ENCODE assay signal across 19 cellular contexts in genomic region chr11:19244084-19244483, GRCh38. TPM values are rescaled to one million over a fixed set of nuclear protein-coding genes. Genes with fewer than 3 reads are reported as not detected.
DNase-seq lines count a peak whose midpoint lies in the region; ATAC-seq, FAIRE-seq and TF ChIP-seq lines count a peak whose summit lies in the region.
"Had no signal": no experiment of that assay in that cellular context is flagged by ENCODE, and none has a peak within 500 bp of the region (broad histone marks: within the 10 kb centered on the region; RNA-seq: fewer than 3 reads in every experiment).

No MANE protein-coding gene starts in this region.

- 35 to 36% methylated on average over 6 of the region's 6 CpGs for WGBS in body of pancreas, 2 donors
- 86 to 88% (median 86%) methylated on average over 6 of the region's 6 CpGs for WGBS in heart left ventricle, 4 donors

- ATAC-seq in body of pancreas (no peak), heart left ventricle (no peak), HG02840 (IDR thresholded peaks at IDR 0.05; ENCODE audit: low FRiP score, unreplicated experiment) (no peak)
- ATAC-seq: gastroesophageal sphincter had no signal

- H3K9me2 ChIP-seq in Loucy (replicated peaks; ENCODE audit: low read depth, low read length): no peaks in the 10 kb centered on the region

- H3K9ac ChIP-seq in Loucy (ENCODE audit: low read depth, low read length, poor library complexity, severe bottlenecking) (peak overlapping the region; percentile 94), keratinocyte (ENCODE audit: control insufficient read depth, extremely low read depth, insufficient read depth, low read length) (peak overlapping the region; percentile 72)

- peak overlapping the region; percentile 91 for H3K4me2 ChIP-seq in Loucy (ENCODE audit: low read depth, low read length, poor library complexity, severe bottlenecking)
- H3K4me2 ChIP-seq in keratinocyte (ENCODE audit: control insufficient read depth, extremely low read depth, insufficient read depth, low read depth, low read length): peak overlapping the region; percentile 94

- DNase-seq in AML-193 (lab: John Stamatoyannopoulos, UW): peak; percentile 63 to 66
- DNase-seq in body of pancreas: peak; percentile 18 to 40 (median 31)
- peak; percentile 21 for DNase-seq in keratinocyte (ENCODE audit: low read depth, low spot score)
- no peak for DNase-seq in retina
- no peak for DNase-seq in heart left ventricle
- DNase-seq in iPS-NIHi11 (ENCODE audit: low spot score): no peak
- DNase-seq: activated CD4-positive, alpha-beta T cell treated with anti-CD3 and anti-CD28 coated beads, Interleukin-2, amount 10 ng/mL, durations not matched to agents 24 days and 14 days; amniotic stem cell; DND-41; Karpas-422; kidney; NCI-H2029 had no signal

- TF ChIP-seq POLR2A in body of pancreas (IDR thresholded peaks at IDR 0.05) (no peak), heart left ventricle (IDR thresholded peaks at IDR 0.05) (no peak)

- H3K9me3 ChIP-seq in Loucy (ENCODE audit: insufficient read depth, low read depth, low read length): no peaks in the 10 kb centered on the region
- H3K9me3 ChIP-seq in body of pancreas: no peaks in the 10 kb centered on the region
- no peaks in the 10 kb centered on the region for H3K9me3 ChIP-seq in keratinocyte (ENCODE audit: control insufficient read depth, low read depth, low read length)
- no peaks in the 10 kb centered on the region for H3K9me3 ChIP-seq in heart left ventricle
- H3K9me3 ChIP-seq: gastroesophageal sphincter had no signal

- peaks cover 35% of the 10 kb centered on the region for H3K4me1 ChIP-seq in Loucy (ENCODE audit: insufficient read depth, low read length, poor library complexity, severe bottlenecking)
- peaks cover 27% of the 10 kb centered on the region for H3K4me1 ChIP-seq in body of pancreas
- peaks cover 40% of the 10 kb centered on the region for H3K4me1 ChIP-seq in keratinocyte (ENCODE audit: control insufficient read depth, extremely low read depth, insufficient read depth, low read length)
- H3K4me1 ChIP-seq in heart left ventricle: peaks cover 0 to 43% (median 15%) of the 10 kb centered on the region in 12 donors

- no peaks in the 10 kb centered on the region for H3K27me3 ChIP-seq in Loucy (ENCODE audit: insufficient read depth, low read length, poor library complexity, severe bottlenecking)
- H3K27me3 ChIP-seq in body of pancreas: peaks cover 0 to 21% of the 10 kb centered on the region in 2 donors
- H3K27me3 ChIP-seq in keratinocyte (ENCODE audit: control insufficient read depth, extremely low read depth, insufficient read depth, low read length): no peaks in the 10 kb centered on the region
- H3K27me3 ChIP-seq in heart left ventricle: peaks cover 0 to 41% (median 22%) of the 10 kb centered on the region in 9 donors

- dilution Hi-C loops in keratinocyte (cut with MboI; ENCODE audit: extremely low pct_ligation_motif_present, low sequenced_read_pairs): no loop called here

- H4K20me1 ChIP-seq in Loucy (ENCODE audit: insufficient read depth, low read length, poor library complexity, severe bottlenecking) (peaks cover 5% of the 10 kb centered on the region), keratinocyte (ENCODE audit: control insufficient read depth, extremely low read depth, insufficient read depth, low read length) (no peaks in the 10 kb centered on the region)

- FAIRE-seq in keratinocyte (lab: Jason Lieb, UNC): no peak
- FAIRE-seq: GM12891, kidney had no signal

- H3K4me3 ChIP-seq in Loucy (ENCODE audit: low read length, poor library complexity, severe bottlenecking) (peak overlapping the region; percentile 19), body of pancreas (no peak overlapping the region), keratinocyte (ENCODE audit: control insufficient read depth in 2 of 3, extremely low read depth in 1 of 3, insufficient read depth in 2 of 3, low read depth in 1 of 3, low read length in 3 of 3) (peak overlapping the region in 2 of 3 experiments; percentile 51 to 56), heart left ventricle (no peak overlapping the region)
- H3K4me3 ChIP-seq: gastroesophageal sphincter had no signal

- H2AFZ ChIP-seq in Loucy (ENCODE audit: low read length): no peak overlapping the region
- peak overlapping the region; percentile 70 for H2AFZ ChIP-seq in keratinocyte (ENCODE audit: control insufficient read depth, low read length)

- H3K9me1 ChIP-seq in keratinocyte (ENCODE audit: control insufficient read depth, extremely low read depth, insufficient read depth, low read length): peaks cover 2% of the 10 kb centered on the region

- H3K79me2 ChIP-seq in Loucy (ENCODE audit: insufficient read depth, low read length): peaks cover 36% of the 10 kb centered on the region
- H3K79me2 ChIP-seq in keratinocyte (ENCODE audit: control insufficient read depth, insufficient read depth, low read length): no peaks in the 10 kb centered on the region

- TF ChIP-seq CTCF in Loucy (conservative IDR thresholded peaks at IDR 0.05; ENCODE audit: low read length) (no peak), body of pancreas (IDR thresholded peaks at IDR 0.05) (no peak), keratinocyte (optimal IDR thresholded peaks at IDR 0.05 in 1 of 3, IDR thresholded peaks at IDR 0.05 in 1 of 3, conservative IDR thresholded peaks at IDR 0.05 in 1 of 3; ENCODE audit: extremely low read depth in 1 of 3, insufficient read depth in 2 of 3, low read length in 3 of 3) (no peak), heart left ventricle (IDR thresholded peaks at IDR 0.05) (no peak)

- peaks cover 4% of the 10 kb centered on the region; the same call in 1 of the 2 replicates for H3F3A ChIP-seq in Loucy (ENCODE audit: low read depth)

- H3K36me3 ChIP-seq in Loucy (ENCODE audit: insufficient read depth, low read length) (peaks cover 5% of the 10 kb centered on the region; the same call in 1 of the 2 replicates), body of pancreas (replicated peaks in 1 of 2; ENCODE audit: insufficient read depth in 1 of 2, low read depth in 2 of 2) (no peaks in the 10 kb centered on the region), keratinocyte (ENCODE audit: control insufficient read depth in 2 of 2, extremely low read depth in 1 of 2, insufficient read depth in 2 of 2, low read length in 2 of 2) (no peaks in the 10 kb centered on the region), heart left ventricle (no peaks in the 10 kb centered on the region)
- H3K36me3 ChIP-seq: gastroesophageal sphincter had no signal

- intact Hi-C loops in body of pancreas (cut with DNase I): no loop called here
- intact Hi-C loops in heart left ventricle (cut with DNase I): loop anchor here in 3 of 10 donors (5.0 to 10.0 kb wide), 5 partner anchors 52 to 169 kb away; partner anchors contain the start of gene ZDHHC13 (in 1 of the 3)

- no peak overlapping the region for H3K27ac ChIP-seq in body of pancreas
- H3K27ac ChIP-seq in keratinocyte (ENCODE audit: control insufficient read depth, insufficient read depth, low read length): peak overlapping the region; percentile 92
- no peak overlapping the region for H3K27ac ChIP-seq in heart left ventricle
- H3K27ac ChIP-seq: gastroesophageal sphincter had no signal

RNA-seq across cellular contexts. Expression of gene E2F8, which starts 3.3 kb away (rescaled TPM):
- total RNA-seq in body of pancreas: under 1 TPM in 1 of 2 donors, not detected in 1; 0.26 TPM
- polyA plus RNA-seq in keratinocyte: 0.39 to 2.4 TPM (median 2.0 TPM) in 3 replicates
- polyA plus RNA-seq in keratinocyte (2011; ENCODE audit: low read depth): 0.82 TPM
- polyA plus RNA-seq in keratinocyte (2011; cell fraction: cytosol; rRNA removed): 0.34 and 0.84 TPM in 2 replicates
- polyA plus RNA-seq in keratinocyte (2011; cell fraction: nucleus; rRNA removed): 0.85 and 1.1 TPM in 2 replicates
- 0.55 and 1.3 TPM in 2 replicates for polyA plus RNA-seq in keratinocyte (2012; ENCODE audit: low replicate concordance)
- polyA minus RNA-seq in keratinocyte: 0.40 to 1.9 TPM (median 1.5 TPM) in 3 replicates
- not detected for polyA minus RNA-seq in keratinocyte (2011; cell fraction: cytosol; rRNA and poly(A)+ RNA removed)
- polyA minus RNA-seq in keratinocyte (2011; cell fraction: nucleus; rRNA and poly(A)+ RNA removed): 0.42 and 1.5 TPM in 2 replicates
- total RNA-seq in heart left ventricle: 1 to 10 TPM; 2.3 to 6.6 (median 4.2) TPM
- 1 to 10 TPM in 1 of 2 donors, under 1 TPM in 1; 0.84 to 3.0 TPM for polyA plus RNA-seq in heart left ventricle

RNA-seq across cellular contexts. Expression of gene CSRP3, which starts 42.3 kb away (rescaled TPM):
- total RNA-seq in body of pancreas: not detected
- not detected in 3 replicates for polyA plus RNA-seq in keratinocyte
- not detected for polyA plus RNA-seq in keratinocyte (2011; ENCODE audit: low read depth)
- not detected in 2 replicates for polyA plus RNA-seq in keratinocyte (2011; cell fraction: cytosol; rRNA removed)
- not detected in 2 replicates for polyA plus RNA-seq in keratinocyte (2011; cell fraction: nucleus; rRNA removed)
- not detected in 2 replicates for polyA plus RNA-seq in keratinocyte (2012; ENCODE audit: low replicate concordance)
- polyA minus RNA-seq in keratinocyte: not detected in 3 replicates
- polyA minus RNA-seq in keratinocyte (2011; cell fraction: cytosol; rRNA and poly(A)+ RNA removed): not detected
- not detected in 2 replicates for polyA minus RNA-seq in keratinocyte (2011; cell fraction: nucleus; rRNA and poly(A)+ RNA removed)
- 1,000 to 10,000 TPM in 8 of 9 donors, 100 to 1,000 TPM in 1; 988 to 3,521 (median 2,213) TPM for total RNA-seq in heart left ventricle
- polyA plus RNA-seq in heart left ventricle: 1,000 to 10,000 TPM; 1,002 to 1,556 TPM
- total RNA-seq: activated CD4-positive, alpha-beta T cell treated with anti-CD3 and anti-CD28 coated beads, Interleukin-2, amount 10 ng/mL, durations not matched to agents 24 days and 14 days; kidney; posterior vena cava; T-helper 1 cell treated with Interleukin-12 subunit alpha and Interleukin-12 subunit beta and Interleukin-4 antibody, amounts not matched to agents 30 ng/mL and 1 ng/mL, for 36 hours had no signal
- polyA plus RNA-seq: urinary bladder had no signal

Comparison
In these comparisons a context has a peak if more than half of its experiments do, and no peak if none do; other contexts are left out.
1. DNase-seq: peak in AML-193 (2 of 2), body of pancreas (4 of 4) and keratinocyte (single experiment); none in retina (single experiment), heart left ventricle (0 of 5) and iPS-NIHi11 (single experiment).
2. H3K4me3 ChIP-seq: peak in Loucy (single experiment) and keratinocyte (2 of 3); none in body of pancreas (0 of 2) and heart left ventricle (0 of 12).
3. RNA of gene CSRP3, which starts 42.3 kb away (total RNA-seq): 988 to 3,521 TPM in heart left ventricle; not detected in body of pancreas; every median in the first group is over 100 times any median in the second.